1 cellular context compared by ENCODE assay signal in genomic region chr16:2825899-2826298, GRCh38.
TF ChIP-seq lines count a peak whose summit lies in the region.

No MANE protein-coding gene starts in this region.

TF ChIP-seq in K562, 482 proteins besides CTCF, POLR2A, EP300 and RAD21:
- TF ChIP-seq ZNF311 (CRISPR knock-in tag; IDR thresholded peaks at IDR 0.05) (no peak), CC2D1A (IDR thresholded peaks at IDR 0.05) (no peak), EGR1 (conservative IDR thresholded peaks at IDR 0.05) (peak; percentile 79)
